ENCODE assay signal across 1 cellular context in genomic region chr1:16366722-16367257, GRCh38.
TF ChIP-seq lines count a peak whose summit lies in the region.

A gene with protein sequence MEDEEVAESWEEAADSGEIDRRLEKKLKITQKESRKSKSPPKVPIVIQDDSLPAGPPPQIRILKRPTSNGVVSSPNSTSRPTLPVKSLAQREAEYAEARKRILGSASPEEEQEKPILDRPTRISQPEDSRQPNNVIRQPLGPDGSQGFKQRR (plus strand): TSS chr1:16367242. CDS start chr1:16367258, 16 bp downstream.

TF ChIP-seq in K562, 482 proteins besides CTCF, POLR2A, EP300 and RAD21 (continued from another document and continues in another):
- TF ChIP-seq CLOCK (CRISPR knock-in tag; IDR thresholded peaks at IDR 0.05; ENCODE audit: borderline replicate concordance) (no peak), CTBP1 (IDR thresholded peaks at IDR 0.05; ENCODE audit: borderline replicate concordance) (peak; percentile 67; the same call in 1 of the 2 replicates), XRCC3 (IDR thresholded peaks at IDR 0.05) (no peak), ATF7 (IDR thresholded peaks at IDR 0.05) (peak; percentile 64; the same call in 1 of the 2 replicates), DNMT1 (IDR thresholded peaks at IDR 0.05) (no peak), HNRNPLL (IDR thresholded peaks at IDR 0.05; ENCODE audit: low read depth, low read length, poor library complexity, severe bottlenecking) (peak; percentile 93), HDAC8 (tag; IDR thresholded peaks at IDR 0.05) (no peak), KAT7 (CRISPR knock-in tag; IDR thresholded peaks at IDR 0.05; ENCODE audit: borderline replicate concordance) (no peak), CREB5 (CRISPR knock-in tag; IDR thresholded peaks at IDR 0.05) (no peak), PBX2 (CRISPR knock-in tag; IDR thresholded peaks at IDR 0.05; ENCODE audit: low read depth) (no peak), PBX2 (tag; conservative IDR thresholded peaks at IDR 0.05; ENCODE audit: low read depth) (no peak), NR1H2 (CRISPR knock-in tag; IDR thresholded peaks at IDR 0.05) (no peak), SNRNP70 (optimal IDR thresholded peaks at IDR 0.05; ENCODE audit: low read depth, low read length) (no peak), PREB (CRISPR knock-in tag; IDR thresholded peaks at IDR 0.05) (no peak), MEF2D (tag; conservative IDR thresholded peaks at IDR 0.05; ENCODE audit: low read depth) (no peak), POLR2AphosphoS2 (IDR thresholded peaks at IDR 0.05; ENCODE audit: low read length) (no peak), TCF7L2 (IDR thresholded peaks at IDR 0.05; ENCODE audit: low read depth, low read length) (no peak), SOX6 (IDR thresholded peaks at IDR 0.05) (peak; percentile 59; the same call in 1 of the 2 replicates), SIX5 (IDR thresholded peaks at IDR 0.05; ENCODE audit: borderline replicate concordance in 1 of 2, insufficient read depth in 1 of 2, low read depth in 1 of 2, low read length in 2 of 2) (peak; percentile 70 to 80), HMGN3 (IDR thresholded peaks at IDR 0.05; ENCODE audit: borderline replicate concordance, extremely low read depth, insufficient read length, low read depth, low read length) (no peak), ZNF121 (CRISPR knock-in tag; conservative IDR thresholded peaks at IDR 0.05) (no peak), NCOA1 (IDR thresholded peaks at IDR 0.05; ENCODE audit: low read depth) (no peak), POLR3G (IDR thresholded peaks at IDR 0.05; ENCODE audit: extremely low read depth, insufficient read length, insufficient replicate concordance) (no peak), KLF1 (tag; IDR thresholded peaks at IDR 0.05) (peak; percentile 80), ZNF124 (CRISPR knock-in tag; IDR thresholded peaks at IDR 0.05) (no peak), LEF1 (IDR thresholded peaks at IDR 0.05) (no peak), GTF2A2 (tag; IDR thresholded peaks at IDR 0.05) (no peak), FUS (optimal IDR thresholded peaks at IDR 0.05; ENCODE audit: low read depth, low read length) (no peak), SLC30A9 (CRISPR knock-in tag; IDR thresholded peaks at IDR 0.05) (no peak), RBM34 (IDR thresholded peaks at IDR 0.05; ENCODE audit: borderline replicate concordance, insufficient read depth, low read length) (no peak), CCAR2 (IDR thresholded peaks at IDR 0.05; ENCODE audit: low read depth, low read length) (no peak), ZNF3 (CRISPR knock-in tag; IDR thresholded peaks at IDR 0.05) (no peak), ZNF639 (CRISPR knock-in tag; conservative IDR thresholded peaks at IDR 0.05 in 1 of 2, IDR thresholded peaks at IDR 0.05 in 1 of 2) (peak in 1 of 2 experiments; percentile 95; a peak in 2 of 4 replicates), SPI1 (IDR thresholded peaks at IDR 0.05; ENCODE audit: borderline replicate concordance, low read depth, low read length) (peak; percentile 70; the same call in 1 of the 2 replicates), ZC3H8 (IDR thresholded peaks at IDR 0.05) (no peak), ARID4B (CRISPR knock-in tag; IDR thresholded peaks at IDR 0.05) (no peak), ZNF143 (CRISPR knock-in tag; IDR thresholded peaks at IDR 0.05) (no peak)
- TF ChIP-seq, protein P1, sequence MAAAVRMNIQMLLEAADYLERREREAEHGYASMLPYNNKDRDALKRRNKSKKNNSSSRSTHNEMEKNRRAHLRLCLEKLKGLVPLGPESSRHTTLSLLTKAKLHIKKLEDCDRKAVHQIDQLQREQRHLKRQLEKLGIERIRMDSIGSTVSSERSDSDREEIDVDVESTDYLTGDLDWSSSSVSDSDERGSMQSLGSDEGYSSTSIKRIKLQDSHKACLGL (CRISPR knock-in tag; IDR thresholded peaks at IDR 0.05; ENCODE audit: borderline replicate concordance, poor library complexity, severe bottlenecking) = no peak
- TF ChIP-seq, protein P2, sequence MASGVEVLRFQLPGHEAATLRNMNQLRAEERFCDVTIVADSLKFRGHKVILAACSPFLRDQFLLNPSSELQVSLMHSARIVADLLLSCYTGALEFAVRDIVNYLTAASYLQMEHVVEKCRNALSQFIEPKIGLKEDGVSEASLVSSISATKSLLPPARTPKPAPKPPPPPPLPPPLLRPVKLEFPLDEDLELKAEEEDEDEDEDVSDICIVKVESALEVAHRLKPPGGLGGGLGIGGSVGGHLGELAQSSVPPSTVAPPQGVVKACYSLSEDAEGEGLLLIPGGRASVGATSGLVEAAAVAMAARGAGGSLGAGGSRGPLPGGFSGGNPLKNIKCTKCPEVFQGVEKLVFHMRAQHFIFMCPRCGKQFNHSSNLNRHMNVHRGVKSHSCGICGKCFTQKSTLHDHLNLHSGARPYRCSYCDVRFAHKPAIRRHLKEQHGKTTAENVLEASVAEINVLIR (CRISPR knock-in tag; IDR thresholded peaks at IDR 0.05) = peak; percentile 75
- TF ChIP-seq, protein P3, sequence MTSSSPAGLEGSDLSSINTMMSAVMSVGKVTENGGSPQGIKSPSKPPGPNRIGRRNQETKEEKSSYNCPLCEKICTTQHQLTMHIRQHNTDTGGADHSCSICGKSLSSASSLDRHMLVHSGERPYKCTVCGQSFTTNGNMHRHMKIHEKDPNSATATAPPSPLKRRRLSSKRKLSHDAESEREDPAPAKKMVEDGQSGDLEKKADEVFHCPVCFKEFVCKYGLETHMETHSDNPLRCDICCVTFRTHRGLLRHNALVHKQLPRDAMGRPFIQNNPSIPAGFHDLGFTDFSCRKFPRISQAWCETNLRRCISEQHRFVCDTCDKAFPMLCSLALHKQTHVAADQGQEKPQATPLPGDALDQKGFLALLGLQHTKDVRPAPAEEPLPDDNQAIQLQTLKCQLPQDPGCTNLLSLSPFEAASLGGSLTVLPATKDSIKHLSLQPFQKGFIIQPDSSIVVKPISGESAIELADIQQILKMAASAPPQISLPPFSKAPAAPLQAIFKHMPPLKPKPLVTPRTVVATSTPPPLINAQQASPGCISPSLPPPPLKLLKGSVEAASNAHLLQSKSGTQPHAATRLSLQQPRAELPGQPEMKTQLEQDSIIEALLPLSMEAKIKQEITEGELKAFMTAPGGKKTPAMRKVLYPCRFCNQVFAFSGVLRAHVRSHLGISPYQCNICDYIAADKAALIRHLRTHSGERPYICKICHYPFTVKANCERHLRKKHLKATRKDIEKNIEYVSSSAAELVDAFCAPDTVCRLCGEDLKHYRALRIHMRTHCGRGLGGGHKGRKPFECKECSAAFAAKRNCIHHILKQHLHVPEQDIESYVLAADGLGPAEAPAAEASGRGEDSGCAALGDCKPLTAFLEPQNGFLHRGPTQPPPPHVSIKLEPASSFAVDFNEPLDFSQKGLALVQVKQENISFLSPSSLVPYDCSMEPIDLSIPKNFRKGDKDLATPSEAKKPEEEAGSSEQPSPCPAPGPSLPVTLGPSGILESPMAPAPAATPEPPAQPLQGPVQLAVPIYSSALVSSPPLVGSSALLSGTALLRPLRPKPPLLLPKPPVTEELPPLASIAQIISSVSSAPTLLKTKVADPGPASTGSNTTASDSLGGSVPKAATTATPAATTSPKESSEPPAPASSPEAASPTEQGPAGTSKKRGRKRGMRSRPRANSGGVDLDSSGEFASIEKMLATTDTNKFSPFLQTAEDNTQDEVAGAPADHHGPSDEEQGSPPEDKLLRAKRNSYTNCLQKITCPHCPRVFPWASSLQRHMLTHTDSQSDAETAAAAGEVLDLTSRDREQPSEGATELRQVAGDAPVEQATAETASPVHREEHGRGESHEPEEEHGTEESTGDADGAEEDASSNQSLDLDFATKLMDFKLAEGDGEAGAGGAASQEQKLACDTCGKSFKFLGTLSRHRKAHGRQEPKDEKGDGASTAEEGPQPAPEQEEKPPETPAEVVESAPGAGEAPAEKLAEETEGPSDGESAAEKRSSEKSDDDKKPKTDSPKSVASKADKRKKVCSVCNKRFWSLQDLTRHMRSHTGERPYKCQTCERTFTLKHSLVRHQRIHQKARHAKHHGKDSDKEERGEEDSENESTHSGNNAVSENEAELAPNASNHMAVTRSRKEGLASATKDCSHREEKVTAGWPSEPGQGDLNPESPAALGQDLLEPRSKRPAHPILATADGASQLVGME (CRISPR knock-in tag; IDR thresholded peaks at IDR 0.05) = no peak
